In genomic region chr7:102321351-102322201, GRCh38 we compare ENCODE assay signal across 1 cellular context.
TF ChIP-seq lines count a peak whose summit lies in the region.

No MANE protein-coding gene starts in this region.

TF ChIP-seq in WTC11, 78 proteins besides CTCF, POLR2A, EP300 and RAD21 (continued from another document):
- TF ChIP-seq, protein P1, sequence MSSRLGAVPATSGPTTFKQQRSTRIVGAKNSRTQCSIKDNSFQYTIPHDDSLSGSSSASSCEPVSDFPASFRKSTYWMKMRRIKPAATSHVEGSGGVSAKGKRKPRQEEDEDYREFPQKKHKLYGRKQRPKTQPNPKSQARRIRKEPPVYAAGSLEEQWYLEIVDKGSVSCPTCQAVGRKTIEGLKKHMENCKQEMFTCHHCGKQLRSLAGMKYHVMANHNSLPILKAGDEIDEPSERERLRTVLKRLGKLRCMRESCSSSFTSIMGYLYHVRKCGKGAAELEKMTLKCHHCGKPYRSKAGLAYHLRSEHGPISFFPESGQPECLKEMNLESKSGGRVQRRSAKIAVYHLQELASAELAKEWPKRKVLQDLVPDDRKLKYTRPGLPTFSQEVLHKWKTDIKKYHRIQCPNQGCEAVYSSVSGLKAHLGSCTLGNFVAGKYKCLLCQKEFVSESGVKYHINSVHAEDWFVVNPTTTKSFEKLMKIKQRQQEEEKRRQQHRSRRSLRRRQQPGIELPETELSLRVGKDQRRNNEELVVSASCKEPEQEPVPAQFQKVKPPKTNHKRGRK (CRISPR knock-in tag; IDR thresholded peaks at IDR 0.05; ENCODE audit: borderline replicate concordance): no peak
